Comparison of ENCODE assay signal across 8 cellular contexts in the genomic region with DNA sequence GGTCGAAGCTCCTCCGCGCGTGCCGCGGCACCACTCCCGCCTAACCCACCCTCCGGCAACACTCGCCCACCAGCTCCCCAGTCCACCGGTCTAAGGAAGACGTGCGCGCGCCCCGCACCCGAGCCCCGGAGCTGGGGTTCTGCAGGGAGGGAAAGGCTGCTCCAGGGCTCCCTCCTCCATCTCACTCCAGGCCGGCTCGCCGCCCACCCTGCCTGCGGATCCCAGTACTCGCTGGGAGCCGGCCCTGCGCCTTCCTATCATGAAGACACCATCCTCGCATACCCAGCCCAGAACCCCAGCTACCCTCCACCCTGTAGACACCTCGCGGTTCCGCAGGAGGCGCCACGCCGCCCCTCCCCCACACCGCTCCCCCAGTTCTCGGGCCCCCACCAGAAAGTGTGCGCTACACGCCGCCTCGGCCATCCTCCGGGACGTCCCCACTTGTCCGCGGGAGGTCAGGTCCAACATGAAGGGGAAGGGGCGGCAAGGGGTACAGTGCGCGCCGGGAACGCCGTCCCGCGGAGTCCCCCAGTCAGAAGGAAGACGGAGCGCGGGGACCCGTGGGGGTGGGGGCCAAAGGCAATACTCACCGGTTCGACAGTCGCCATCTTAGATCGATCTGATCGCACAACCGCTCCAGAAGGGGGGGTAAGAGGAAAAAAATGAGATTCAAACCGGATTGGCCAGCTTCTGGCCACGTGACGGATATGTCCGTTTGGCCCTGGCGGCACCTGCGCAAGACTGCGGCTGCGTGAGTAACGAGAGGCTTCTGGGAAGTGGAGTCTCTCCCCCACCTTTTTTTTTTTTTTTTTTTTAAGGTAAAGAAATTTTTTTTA. TPM values are rescaled to one million over a fixed set of nuclear protein-coding genes. Genes with fewer than 3 reads are reported as not detected.
A peak's percentile ranks its signal among the peaks of the same experiment; 100 is the strongest.
DNase-seq lines count a peak whose midpoint lies in the region; ATAC-seq and TF ChIP-seq lines count a peak whose summit lies in the region.

A gene with protein sequence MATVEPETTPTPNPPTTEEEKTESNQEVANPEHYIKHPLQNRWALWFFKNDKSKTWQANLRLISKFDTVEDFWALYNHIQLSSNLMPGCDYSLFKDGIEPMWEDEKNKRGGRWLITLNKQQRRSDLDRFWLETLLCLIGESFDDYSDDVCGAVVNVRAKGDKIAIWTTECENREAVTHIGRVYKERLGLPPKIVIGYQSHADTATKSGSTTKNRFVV (minus strand): TSS at position 629 of the 836 bp plus-strand sequence. CDS start 21 bp downstream, at position 608.

- H3K9me3 Mint-ChIP-seq in CD4-positive, CD25-positive, alpha-beta regulatory T cell = no peaks in the 10 kb centered on the region

- peaks cover 13% of the 10 kb centered on the region for H3K36me3 Mint-ChIP-seq in CD4-positive, CD25-positive, alpha-beta regulatory T cell

- H3K27me3 ChIP-seq in CD4-positive, CD25-positive, alpha-beta regulatory T cell (ENCODE audit: control insufficient read depth, insufficient read depth, low read length) = no peaks in the 10 kb centered on the region
- no peaks in the 10 kb centered on the region for H3K27me3 ChIP-seq in dorsolateral prefrontal cortex
- no peaks in the 10 kb centered on the region for H3K27me3 ChIP-seq in liver (ENCODE audit: control insufficient read depth in 4 of 4, insufficient read depth in 4 of 4, low read length in 3 of 4)

- DNase-seq in CD4-positive, CD25-positive, alpha-beta regulatory T cell = peak; percentile 96 to 99 (median 98)
- DNase-seq in NCI-H82 (lab: John Stamatoyannopoulos, UW) (peak; percentile 98), dorsolateral prefrontal cortex (peak; percentile 88 to 97 (median 94))
- peak; percentile 94 to 96 for DNase-seq in activated CD4-positive, alpha-beta T cell treated with anti-CD3 and anti-CD28 coated beads, Interleukin-2, amount 50 U/mL, for 48 hours
- DNase-seq in stimulated activated CD4-positive, alpha-beta T cell treated with anti-CD3 and anti-CD28 coated beads, Interleukin-4, amount 100 ng/mL, for 24 hours = peak; percentile 97

- under 1% methylated on average over 68 of the region's 68 CpGs for WGBS in liver

- peak within 1 kb of the TSS; percentile 64 to 76 for H3K9ac ChIP-seq in liver (ENCODE audit: low read depth in 1 of 2, low read length in 2 of 2)

- H3K4me3 ChIP-seq in CD4-positive, CD25-positive, alpha-beta regulatory T cell (ENCODE audit: low read depth, low read length) = peak within 1 kb of the TSS; percentile 99
- H3K4me3 ChIP-seq in dorsolateral prefrontal cortex (peak within 1 kb of the TSS; percentile 70 to 98 (median 90)), liver (ENCODE audit: low read depth in 1 of 3, low read length in 3 of 3) (peak within 1 kb of the TSS; percentile 90 to 99 (median 91))

- peaks cover 20% of the 10 kb centered on the region for H3K27me3 Mint-ChIP-seq in CD4-positive, CD25-positive, alpha-beta regulatory T cell

- H3K4me3 Mint-ChIP-seq in CD4-positive, CD25-positive, alpha-beta regulatory T cell = peak within 1 kb of the TSS; percentile 97 to 100 (median 100)

- peak within 1 kb of the TSS; percentile 95 to 100 (median 98) for H3K27ac Mint-ChIP-seq in CD4-positive, CD25-positive, alpha-beta regulatory T cell

- peaks cover 25 to 56% (median 41%) of the 10 kb centered on the region in 4 donors for H3K4me1 Mint-ChIP-seq in CD4-positive, CD25-positive, alpha-beta regulatory T cell

- peak within 1 kb of the TSS; percentile 91 for H3K27ac ChIP-seq in CD4-positive, CD25-positive, alpha-beta regulatory T cell (ENCODE audit: insufficient read depth, low read length, poor library complexity, severe bottlenecking)
- H3K27ac ChIP-seq in dorsolateral prefrontal cortex = peak within 1 kb of the TSS; percentile 76 to 99 (median 95)
- peak within 1 kb of the TSS; percentile 93 to 98 for H3K27ac ChIP-seq in liver (ENCODE audit: low read depth in 1 of 2, low read length in 2 of 2)

- intact Hi-C loops in dorsolateral prefrontal cortex (cut with DNase I) = loop anchor here (1.0 to 10.0 kb wide), 11 partner anchors 66 to 784 kb away; a partner anchor contains a TSS

- H3K4me1 ChIP-seq in CD4-positive, CD25-positive, alpha-beta regulatory T cell (ENCODE audit: control insufficient read depth, insufficient read depth, low read length, poor library complexity, severe bottlenecking) = peaks cover 32% of the 10 kb centered on the region
- H3K4me1 ChIP-seq in liver (ENCODE audit: control insufficient read depth in 4 of 4, insufficient read depth in 4 of 4, low read length in 3 of 4) = peaks cover 2 to 16% (median 4%) of the 10 kb centered on the region in 4 donors

- H3K9me3 ChIP-seq in CD4-positive, CD25-positive, alpha-beta regulatory T cell (ENCODE audit: control insufficient read depth in 2 of 2, low read length in 2 of 2) = no peaks in the 10 kb centered on the region
- no peaks in the 10 kb centered on the region for H3K9me3 ChIP-seq in liver (ENCODE audit: control insufficient read depth in 4 of 4, low read length in 3 of 4)

- no peak for TF ChIP-seq RAD21 in liver (IDR thresholded peaks at IDR 0.05)

- peaks cover 5% of the 10 kb centered on the region for H3K36me3 ChIP-seq in CD4-positive, CD25-positive, alpha-beta regulatory T cell (ENCODE audit: control insufficient read depth, insufficient read depth, low read length)
- H3K36me3 ChIP-seq in liver (ENCODE audit: control insufficient read depth in 4 of 4, insufficient read depth in 3 of 4, low read depth in 1 of 4, low read length in 3 of 4) = peaks cover 0 to 3% (median 0%) of the 10 kb centered on the region in 4 donors

- TF ChIP-seq CTCF in dorsolateral prefrontal cortex (IDR thresholded peaks at IDR 0.05 in 54 of 56, conservative IDR thresholded peaks at IDR 0.05 in 2 of 56; ENCODE audit: low read depth in 1 of 56, partially characterized antibody in 56 of 56) (peak in 23 of 56 donors; percentile 1 to 62 (median 13)), liver (IDR thresholded peaks at IDR 0.05; ENCODE audit: low read depth, low read length, missing input control) (no peak)

- peak; percentile 81 to 85 for ATAC-seq in CD4-positive, CD25-positive, alpha-beta regulatory T cell (ENCODE audit: low read depth in 2 of 2)
- ATAC-seq in GM19397 (IDR thresholded peaks at IDR 0.05; ENCODE audit: unreplicated experiment) (peak; percentile 75), HG03571 (IDR thresholded peaks at IDR 0.05; ENCODE audit: unreplicated experiment) (peak; percentile 60)

TF ChIP-seq in liver, 16 proteins besides CTCF, POLR2A, EP300 and RAD21 (continues in another document):
- TF ChIP-seq, protein P1, sequence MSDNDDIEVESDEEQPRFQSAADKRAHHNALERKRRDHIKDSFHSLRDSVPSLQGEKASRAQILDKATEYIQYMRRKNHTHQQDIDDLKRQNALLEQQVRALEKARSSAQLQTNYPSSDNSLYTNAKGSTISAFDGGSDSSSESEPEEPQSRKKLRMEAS (IDR thresholded peaks at IDR 0.05) = peak; percentile 42
- no peak for TF ChIP-seq EGR1 (IDR thresholded peaks at IDR 0.05; ENCODE audit: low read depth in 2 of 2)
- TF ChIP-seq, protein P2, sequence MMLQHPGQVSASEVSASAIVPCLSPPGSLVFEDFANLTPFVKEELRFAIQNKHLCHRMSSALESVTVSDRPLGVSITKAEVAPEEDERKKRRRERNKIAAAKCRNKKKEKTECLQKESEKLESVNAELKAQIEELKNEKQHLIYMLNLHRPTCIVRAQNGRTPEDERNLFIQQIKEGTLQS (IDR thresholded peaks at IDR 0.05) = no peak
- no peak for TF ChIP-seq RXRA (IDR thresholded peaks at IDR 0.05)
- peak; percentile 98 for TF ChIP-seq YY1 (IDR thresholded peaks at IDR 0.05)
- TF ChIP-seq TAF1 (conservative IDR thresholded peaks at IDR 0.05) = no peak
- TF ChIP-seq FOXA1 (IDR thresholded peaks at IDR 0.05) = no peak
- peak; percentile 28 for TF ChIP-seq SP1 (IDR thresholded peaks at IDR 0.05)
- TF ChIP-seq NR2F2 (IDR thresholded peaks at IDR 0.05) = no peak
- no peak for TF ChIP-seq FOXA2 (IDR thresholded peaks at IDR 0.05)
- peak in 1 of 2 donors; percentile 30 for TF ChIP-seq HNF4A (conservative IDR thresholded peaks at IDR 0.05)
- TF ChIP-seq, protein P3, sequence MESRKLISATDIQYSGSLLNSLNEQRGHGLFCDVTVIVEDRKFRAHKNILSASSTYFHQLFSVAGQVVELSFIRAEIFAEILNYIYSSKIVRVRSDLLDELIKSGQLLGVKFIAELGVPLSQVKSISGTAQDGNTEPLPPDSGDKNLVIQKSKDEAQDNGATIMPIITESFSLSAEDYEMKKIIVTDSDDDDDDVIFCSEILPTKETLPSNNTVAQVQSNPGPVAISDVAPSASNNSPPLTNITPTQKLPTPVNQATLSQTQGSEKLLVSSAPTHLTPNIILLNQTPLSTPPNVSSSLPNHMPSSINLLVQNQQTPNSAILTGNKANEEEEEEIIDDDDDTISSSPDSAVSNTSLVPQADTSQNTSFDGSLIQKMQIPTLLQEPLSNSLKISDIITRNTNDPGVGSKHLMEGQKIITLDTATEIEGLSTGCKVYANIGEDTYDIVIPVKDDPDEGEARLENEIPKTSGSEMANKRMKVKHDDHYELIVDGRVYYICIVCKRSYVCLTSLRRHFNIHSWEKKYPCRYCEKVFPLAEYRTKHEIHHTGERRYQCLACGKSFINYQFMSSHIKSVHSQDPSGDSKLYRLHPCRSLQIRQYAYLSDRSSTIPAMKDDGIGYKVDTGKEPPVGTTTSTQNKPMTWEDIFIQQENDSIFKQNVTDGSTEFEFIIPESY (IDR thresholded peaks at IDR 0.05) = peak; percentile 15
- peak in 1 of 2 donors; percentile 43 for TF ChIP-seq GABPA (IDR thresholded peaks at IDR 0.05 in 1 of 2, conservative IDR thresholded peaks at IDR 0.05 in 1 of 2)
- no peak for TF ChIP-seq HNF4G (IDR thresholded peaks at IDR 0.05)

RNA-seq across cellular contexts. Expression of the gene that starts here (rescaled TPM):
- 57.4 TPM for total RNA-seq in CD4-positive, CD25-positive, alpha-beta regulatory T cell
- polyA plus RNA-seq in CD4-positive, CD25-positive, alpha-beta regulatory T cell = 10 to 100 TPM; 52.0 to 86.1 (median 74.6) TPM
- total RNA-seq in dorsolateral prefrontal cortex (100 to 1,000 TPM in 55 of 120 experiments, 10 to 100 TPM in 65; 56.2 to 162 (median 97.3) TPM), liver (10 to 100 TPM; 64.5 to 64.6 TPM)
- polyA plus RNA-seq in liver = 10 to 100 TPM; 32.0 to 40.0 TPM

Comparison
In these comparisons a context has a peak if more than half of its experiments do, and no peak if none do; other contexts are left out.
1. Peak in every context shown above with its lines: DNase-seq, ATAC-seq, H3K4me3 ChIP-seq and H3K27ac ChIP-seq.